In genomic region chr16:49838639-49839461, GRCh38 we compare ENCODE assay signal across 14 cellular contexts. TPM values are rescaled to one million over a fixed set of nuclear protein-coding genes. Genes with fewer than 3 reads are reported as not detected.
A peak's percentile ranks its signal among the peaks of the same experiment; 100 is the strongest.
DNase-seq lines count a peak whose midpoint lies in the region; ATAC-seq and TF ChIP-seq lines count a peak whose summit lies in the region.
"Had no signal": no experiment of that assay in that cellular context is flagged by ENCODE, and none has a peak within 500 bp of the region (broad histone marks: within the 10 kb centered on the region; RNA-seq: fewer than 3 reads in every experiment).

No MANE protein-coding gene starts in this region.

- CTCF ChIA-PET in CD4-positive, alpha-beta memory T cell (lab: Charles Lee; ENCODE audit: partially characterized antibody), result no interaction called here

- H3K27me3 ChIP-seq in NT2/D1 (ENCODE audit: insufficient read depth, insufficient read length) (no peaks in the 10 kb centered on the region), endodermal cell (ENCODE audit: control insufficient read depth, insufficient read depth, low read length, poor library complexity, severe bottlenecking) (no peaks in the 10 kb centered on the region), testis (no peaks in the 10 kb centered on the region)
- H3K27me3 ChIP-seq in CD4-positive, alpha-beta memory T cell (ENCODE audit: insufficient read depth, low read length), result no peaks in the 10 kb centered on the region

- no peak overlapping the region for H3K27ac Mint-ChIP-seq in endodermal cell
- no peak overlapping the region for H3K27ac Mint-ChIP-seq in CD4-positive, alpha-beta memory T cell
- H3K27ac Mint-ChIP-seq: activated T-helper 1 cell treated with anti-CD3 and anti-CD28 coated beads, Interleukin-12 subunit alpha, Interleukin-12 subunit beta, Interleukin-2, Interleukin-4 antibody, amounts not matched to agents 30 ng/mL and 10 ng/mL and 1 ng/mL, durations not matched to agents 14 hours and 24 hours and 36 hours; stimulated activated memory B cell treated with anti-CD40 and anti-IgM and Interleukin-4, amounts not matched to agents 10 μg/mL and 1 μg/mL and 100 μg/mL, for 72 hours had no signal

- H3K36me3 Mint-ChIP-seq in endodermal cell (ENCODE audit: low read depth), result no peaks in the 10 kb centered on the region
- H3K36me3 Mint-ChIP-seq in CD4-positive, alpha-beta memory T cell, result no peaks in the 10 kb centered on the region
- H3K36me3 Mint-ChIP-seq: brain; stimulated activated memory B cell treated with anti-CD40 and anti-IgM and Interleukin-4, amounts not matched to agents 10 μg/mL and 1 μg/mL and 100 μg/mL, for 72 hours had no signal

- no peaks in the 10 kb centered on the region for H3K27me3 Mint-ChIP-seq in endodermal cell (ENCODE audit: insufficient read depth)
- H3K27me3 Mint-ChIP-seq in CD4-positive, alpha-beta memory T cell, result peaks cover 17 to 30% of the 10 kb centered on the region in 2 donors

- H3K9ac ChIP-seq in NT2/D1 (ENCODE audit: insufficient read length, low read depth) (peak overlapping the region; percentile 72), endodermal cell (ENCODE audit: extremely low read depth, low read length, poor library complexity, severe bottlenecking) (no peak overlapping the region)
- H3K9ac ChIP-seq: GM23248 had no signal

- no peaks in the 10 kb centered on the region for H3K9me3 ChIP-seq in NT2/D1 (ENCODE audit: insufficient read depth, low read length)
- no peaks in the 10 kb centered on the region for H3K9me3 ChIP-seq in endodermal cell (ENCODE audit: control insufficient read depth, low read length)
- H3K9me3 ChIP-seq in testis, result no peaks in the 10 kb centered on the region
- no peaks in the 10 kb centered on the region for H3K9me3 ChIP-seq in CD4-positive, alpha-beta memory T cell (ENCODE audit: control insufficient read depth in 1 of 2, low read length in 2 of 2)

- 10 to 19% methylated on average over 2 to 63 of the region's 63 CpGs for WGBS in endodermal cell (ENCODE audit: insufficient coverage in 1 of 2, insufficient read length in 1 of 2), 2 experiments
- WGBS in testis, 2 donors, result 15 to 20% methylated on average over 30 to 44 of the region's 63 CpGs

- no peak for TF ChIP-seq CTCF in endodermal cell (conservative IDR thresholded peaks at IDR 0.05)
- no peak for TF ChIP-seq CTCF in testis (IDR thresholded peaks at IDR 0.05)

- H3K4me1 ChIP-seq in NT2/D1 (ENCODE audit: insufficient read depth, insufficient read length) (peaks cover 48% of the 10 kb centered on the region), endodermal cell (ENCODE audit: control insufficient read depth, insufficient read depth, low read length) (peaks cover 23% of the 10 kb centered on the region), testis (peaks cover 40% of the 10 kb centered on the region)
- no peaks in the 10 kb centered on the region for H3K4me1 ChIP-seq in CD4-positive, alpha-beta memory T cell (ENCODE audit: insufficient read depth, low read length)

- H3K4me3 ChIP-seq in NT2/D1 (ENCODE audit: insufficient read length, low read depth) (no peak overlapping the region), endodermal cell (ENCODE audit: low read length) (no peak overlapping the region), testis (peak overlapping the region; percentile 37 to 38)
- no peak overlapping the region for H3K4me3 ChIP-seq in CD4-positive, alpha-beta memory T cell (ENCODE audit: low read length in 2 of 2)
- H3K4me3 ChIP-seq: GM23248 had no signal

- peak overlapping the region; percentile 38 for H3K4me3 Mint-ChIP-seq in endodermal cell
- no peak overlapping the region for H3K4me3 Mint-ChIP-seq in CD4-positive, alpha-beta memory T cell
- H3K4me3 Mint-ChIP-seq: activated T-helper 1 cell treated with anti-CD3 and anti-CD28 coated beads, Interleukin-12 subunit alpha, Interleukin-12 subunit beta, Interleukin-2, Interleukin-4 antibody, amounts not matched to agents 30 ng/mL and 10 ng/mL and 1 ng/mL, durations not matched to agents 14 hours and 24 hours and 36 hours; stimulated activated memory B cell treated with anti-CD40 and anti-IgM and Interleukin-4, amounts not matched to agents 10 μg/mL and 1 μg/mL and 100 μg/mL, for 72 hours had no signal

- no peaks in the 10 kb centered on the region for H3K9me3 Mint-ChIP-seq in endodermal cell
- no peaks in the 10 kb centered on the region for H3K9me3 Mint-ChIP-seq in CD4-positive, alpha-beta memory T cell
- H3K9me3 Mint-ChIP-seq: activated T-helper 1 cell treated with anti-CD3 and anti-CD28 coated beads, Interleukin-12 subunit alpha, Interleukin-12 subunit beta, Interleukin-2, Interleukin-4 antibody, amounts not matched to agents 30 ng/mL and 10 ng/mL and 1 ng/mL, durations not matched to agents 14 hours and 24 hours and 36 hours; brain; stimulated activated memory B cell treated with anti-CD40 and anti-IgM and Interleukin-4, amounts not matched to agents 10 μg/mL and 1 μg/mL and 100 μg/mL, for 72 hours had no signal

- DNase-seq in NT2/D1 (ENCODE audit: low read depth, low spot score) (no peak), endodermal cell (peak; percentile 77), left colon (no peak), testis (no peak), inferior parietal cortex (ENCODE audit: extremely low spot score) (no peak), retina (no peak)
- DNase-seq in CD4-positive, alpha-beta memory T cell, result no peak
- DNase-seq: activated CD4-positive, alpha-beta T cell treated with anti-CD3 and anti-CD28 coated beads for 4 hours; GM23248 had no signal

- peaks cover 8% of the 10 kb centered on the region for H3K36me3 ChIP-seq in NT2/D1 (ENCODE audit: insufficient read depth, insufficient read length, low read length)
- no peaks in the 10 kb centered on the region for H3K36me3 ChIP-seq in endodermal cell (ENCODE audit: control insufficient read depth, insufficient read depth, low read length)
- H3K36me3 ChIP-seq in testis (ENCODE audit: low read depth, missing control alignments), result no peaks in the 10 kb centered on the region
- no peaks in the 10 kb centered on the region for H3K36me3 ChIP-seq in CD4-positive, alpha-beta memory T cell (ENCODE audit: insufficient read depth, low read length)

- intact Hi-C loops in left colon (cut with DNase I, micrococcal nuclease), result no loop called here
- intact Hi-C loops in testis (cut with DNase I; ENCODE audit: low total_unique reads), result no loop called here
- intact Hi-C loops in CD4-positive, alpha-beta memory T cell (cut with micrococcal nuclease), result no loop called here

- TF ChIP-seq POLR2A in testis (IDR thresholded peaks at IDR 0.05), result no peak

- H3K27ac ChIP-seq in endodermal cell (ENCODE audit: low read depth, low read length) (peak overlapping the region; percentile 83), testis (peak overlapping the region; percentile 72 to 87)
- no peak overlapping the region for H3K27ac ChIP-seq in CD4-positive, alpha-beta memory T cell (ENCODE audit: low read depth, low read length)
- H3K27ac ChIP-seq: GM23248 had no signal

- POLR2A ChIA-PET in CD4-positive, alpha-beta memory T cell (lab: Charles Lee; ENCODE audit: partially characterized antibody), result no interaction called here

- H3K4me1 Mint-ChIP-seq in endodermal cell, result peaks cover 44% of the 10 kb centered on the region
- H3K4me1 Mint-ChIP-seq in CD4-positive, alpha-beta memory T cell, result peaks cover 0 to 2% (median 0%) of the 10 kb centered on the region in 4 donors
- H3K4me1 Mint-ChIP-seq: stimulated activated memory B cell treated with anti-CD40 and anti-IgM and Interleukin-4, amounts not matched to agents 10 μg/mL and 1 μg/mL and 100 μg/mL, for 72 hours had no signal

- ATAC-seq in left colon, result peak; percentile 27
- ATAC-seq: esophagus mucosa; stimulated activated memory B cell treated with anti-CD40 and anti-IgM and Interleukin-4, amounts not matched to agents 10 μg/mL and 1 μg/mL and 100 μg/mL, for 72 hours had no signal

RNA-seq across cellular contexts. Expression of gene ZNF423, which starts 17.1 kb away (rescaled TPM):
- 10 to 100 TPM; 30.3 to 41.9 TPM for total RNA-seq in endodermal cell
- 58.6 TPM for polyA plus RNA-seq in endodermal cell (2013, experiment 1 of 2)
- 54.0 TPM for polyA plus RNA-seq in endodermal cell (2013, experiment 2 of 2)
- 10 to 100 TPM in 1 of 2 donors, 1 to 10 TPM in 1; 8.2 to 10.5 TPM for total RNA-seq in left colon
- total RNA-seq in testis, result 10 to 100 TPM; 12.1 to 19.0 TPM
- 8.9 TPM for polyA plus RNA-seq in testis (ENCODE audit: insufficient read depth, low read depth, low replicate concordance)
- total RNA-seq in CD4-positive, alpha-beta memory T cell, result not detected
- not detected for polyA plus RNA-seq in CD4-positive, alpha-beta memory T cell
- total RNA-seq: activated T-helper 1 cell treated with anti-CD3 and anti-CD28 coated beads, Interleukin-12 subunit alpha, Interleukin-12 subunit beta, Interleukin-2, Interleukin-4 antibody, amounts not matched to agents 30 ng/mL and 10 ng/mL and 1 ng/mL, durations not matched to agents 14 hours and 24 hours and 36 hours; T-helper 1 cell treated with Interleukin-12 subunit alpha and Interleukin-12 subunit beta and Interleukin-4 antibody, amounts not matched to agents 30 ng/mL and 1 ng/mL, for 36 hours had no signal

Comparison
In these comparisons a context has a peak if more than half of its experiments do, and no peak if none do; other contexts are left out.
1. H3K4me3 ChIP-seq: peak in testis (2 of 2); none in NT2/D1 (single experiment), endodermal cell (single experiment) and CD4-positive, alpha-beta memory T cell (0 of 2).
2. RNA of gene ZNF423, which starts 17.1 kb away (total RNA-seq): 30.3 to 41.9 TPM in endodermal cell, 12.1 to 19.0 TPM in testis and 8.2 to 10.5 TPM in left colon; not detected in CD4-positive, alpha-beta memory T cell; every median in the first group is over 4 times any median in the second.